ENCODE assay signal across 14 cellular contexts in the genomic region with DNA sequence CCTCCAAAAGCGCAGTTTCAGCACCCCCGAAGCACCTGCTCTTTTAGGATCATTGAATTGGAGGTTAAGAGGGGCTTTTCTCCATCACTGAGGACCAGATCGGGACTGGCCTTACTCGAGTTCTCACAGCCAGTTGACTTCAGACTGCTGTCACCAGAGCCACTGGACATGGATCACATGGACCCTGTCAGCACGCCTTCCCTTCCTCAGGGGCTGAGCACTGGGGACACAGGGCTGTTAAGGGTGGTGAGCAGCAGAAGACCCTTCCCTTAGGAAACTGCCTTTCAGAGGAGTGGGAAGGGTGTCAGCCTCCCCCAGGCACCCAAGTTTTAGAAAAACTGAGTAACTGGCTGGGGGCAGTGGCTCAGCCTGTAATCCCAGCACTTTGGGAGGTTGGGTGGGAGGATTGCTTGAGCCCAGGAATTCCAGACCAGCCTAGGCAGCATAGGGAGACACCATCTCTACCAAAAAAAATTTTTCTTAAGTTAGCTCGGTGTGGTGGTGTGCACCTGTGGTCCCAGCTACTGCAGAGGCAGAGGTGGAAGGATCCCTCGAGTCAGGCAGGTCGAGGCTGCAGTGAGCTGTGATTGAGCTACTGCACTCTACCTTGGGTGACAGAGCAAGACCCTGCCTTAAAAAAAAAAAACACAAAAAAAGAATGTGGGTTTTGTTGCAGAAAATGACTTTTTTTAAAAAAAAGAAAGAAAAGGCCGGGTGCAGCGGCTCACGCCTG. TPM values are rescaled to one million over a fixed set of nuclear protein-coding genes. Genes with fewer than 3 reads are reported as not detected.
A peak's percentile ranks its signal among the peaks of the same experiment; 100 is the strongest.
DNase-seq lines count a peak whose midpoint lies in the region; ATAC-seq and TF ChIP-seq lines count a peak whose summit lies in the region.
"Had no signal": no experiment of that assay in that cellular context is flagged by ENCODE, and none has a peak within 500 bp of the region (broad histone marks: within the 10 kb centered on the region; RNA-seq: fewer than 3 reads in every experiment).

No MANE protein-coding gene starts in this region.

- H3K4me3 Mint-ChIP-seq in activated naive CD8-positive, alpha-beta T cell treated with anti-CD3 and anti-CD28 coated beads, Interleukin-2, amount 50 U/mL, for 24 hours = peak overlapping the region; percentile 21
- H3K4me3 Mint-ChIP-seq in natural killer cell treated with Interleukin-12 subunit alpha and Interleukin-12 subunit beta and Interleukin-15 and Interleukin-18, amount 100 ng/mL, for 72 hours = peak overlapping the region; percentile 76

- H3K27ac ChIP-seq in heart right ventricle = peak overlapping the region in 9 of 10 donors; percentile 34 to 93 (median 84)
- peak overlapping the region; percentile 63 to 67 for H3K27ac ChIP-seq in uterus

- H3K27ac Mint-ChIP-seq in activated naive CD8-positive, alpha-beta T cell treated with anti-CD3 and anti-CD28 coated beads, Interleukin-2, amount 50 U/mL, for 24 hours = no peak overlapping the region
- peak overlapping the region; percentile 81 to 83 for H3K27ac Mint-ChIP-seq in natural killer cell treated with Interleukin-12 subunit alpha and Interleukin-12 subunit beta and Interleukin-15 and Interleukin-18, amount 100 ng/mL, for 72 hours

- no peak for TF ChIP-seq POLR2A in uterus (IDR thresholded peaks at IDR 0.05)

- TF ChIP-seq CTCF in heart right ventricle (IDR thresholded peaks at IDR 0.05) (no peak), uterus (IDR thresholded peaks at IDR 0.05) (no peak)

- 83 to 86% methylated on average over 11 of the region's 11 CpGs for WGBS in heart right ventricle, 2 donors

- peaks cover 0 to 14% (median 0%) of the 10 kb centered on the region in 7 donors for H3K27me3 ChIP-seq in heart right ventricle
- peaks cover 0 to 3% of the 10 kb centered on the region in 2 donors for H3K27me3 ChIP-seq in uterus

- no peak for DNase-seq in heart right ventricle
- DNase-seq in Right ventricle myocardium inferior (ENCODE audit: missing footprints) = no peak
- no peak for DNase-seq in activated naive CD8-positive, alpha-beta T cell treated with anti-CD3 and anti-CD28 coated beads, Interleukin-2, amount 50 U/mL, for 24 hours
- peak; percentile 38 for DNase-seq in natural killer cell treated with Interleukin-12 subunit alpha and Interleukin-12 subunit beta and Interleukin-15 and Interleukin-18, amount 100 ng/mL, for 72 hours (ENCODE audit: low spot score)
- no peak for DNase-seq in uterus
- no peak for DNase-seq in left colon
- DNase-seq in NCI-H1417 (lab: John Stamatoyannopoulos, UW) = no peak
- DNase-seq: amygdala; effector CD8-positive, alpha-beta T cell; NCI-H2171 had no signal

- H3K36me3 ChIP-seq in heart right ventricle (no peaks in the 10 kb centered on the region), uterus (no peaks in the 10 kb centered on the region)
- H3K36me3 ChIP-seq: gastroesophageal sphincter had no signal

- peaks cover 3% of the 10 kb centered on the region for H3K27me3 Mint-ChIP-seq in activated naive CD8-positive, alpha-beta T cell treated with anti-CD3 and anti-CD28 coated beads, Interleukin-2, amount 50 U/mL, for 24 hours
- no peaks in the 10 kb centered on the region for H3K27me3 Mint-ChIP-seq in natural killer cell treated with Interleukin-12 subunit alpha and Interleukin-12 subunit beta and Interleukin-15 and Interleukin-18, amount 100 ng/mL, for 72 hours

- H3K9me3 ChIP-seq in heart right ventricle = no peaks in the 10 kb centered on the region
- H3K9me3 ChIP-seq in uterus = no peaks in the 10 kb centered on the region
- H3K9me3 ChIP-seq: gastroesophageal sphincter had no signal

- no peaks in the 10 kb centered on the region for H3K9me3 Mint-ChIP-seq in activated naive CD8-positive, alpha-beta T cell treated with anti-CD3 and anti-CD28 coated beads, Interleukin-2, amount 50 U/mL, for 24 hours
- H3K9me3 Mint-ChIP-seq in natural killer cell treated with Interleukin-12 subunit alpha and Interleukin-12 subunit beta and Interleukin-15 and Interleukin-18, amount 100 ng/mL, for 72 hours = no peaks in the 10 kb centered on the region

- intact Hi-C loops in heart right ventricle (cut with DNase I) (no loop called here), Right ventricle myocardium inferior (cut with DNase I) (no loop called here), uterus (cut with DNase I; ENCODE audit: low total_unique reads) (no loop called here), left colon (cut with DNase I, micrococcal nuclease) (no loop called here)

- ATAC-seq in heart right ventricle (no peak), Right ventricle myocardium inferior (no peak), left colon (no peak), GM21528 (IDR thresholded peaks at IDR 0.05; ENCODE audit: low FRiP score, unreplicated experiment) (no peak)
- no peak for ATAC-seq in activated naive CD8-positive, alpha-beta T cell treated with anti-CD3 and anti-CD28 coated beads, Interleukin-2, amount 50 U/mL, for 24 hours
- no peak for ATAC-seq in natural killer cell treated with Interleukin-12 subunit alpha and Interleukin-12 subunit beta and Interleukin-15 and Interleukin-18, amount 100 ng/mL, for 72 hours
- ATAC-seq: gastroesophageal sphincter, HCT116 had no signal

- H3K4me3 ChIP-seq in heart right ventricle = peak overlapping the region in 5 of 10 donors; percentile 48 to 65 (median 60)
- H3K4me3 ChIP-seq in uterus = no peak overlapping the region

- peaks cover 2% of the 10 kb centered on the region for H3K36me3 Mint-ChIP-seq in activated naive CD8-positive, alpha-beta T cell treated with anti-CD3 and anti-CD28 coated beads, Interleukin-2, amount 50 U/mL, for 24 hours (ENCODE audit: low read depth)
- H3K36me3 Mint-ChIP-seq in natural killer cell treated with Interleukin-12 subunit alpha and Interleukin-12 subunit beta and Interleukin-15 and Interleukin-18, amount 100 ng/mL, for 72 hours = no peaks in the 10 kb centered on the region

- H3K4me1 ChIP-seq in heart right ventricle (peaks cover 11 to 74% (median 40%) of the 10 kb centered on the region in 9 donors), uterus (peaks cover 0 to 6% of the 10 kb centered on the region in 2 donors)

- peaks cover 74% of the 10 kb centered on the region for H3K4me1 Mint-ChIP-seq in activated naive CD8-positive, alpha-beta T cell treated with anti-CD3 and anti-CD28 coated beads, Interleukin-2, amount 50 U/mL, for 24 hours
- H3K4me1 Mint-ChIP-seq in natural killer cell treated with Interleukin-12 subunit alpha and Interleukin-12 subunit beta and Interleukin-15 and Interleukin-18, amount 100 ng/mL, for 72 hours (ENCODE audit: low read depth in 2 of 2) = peaks cover 58 to 67% of the 10 kb centered on the region in 2 donors

RNA-seq across cellular contexts. Expression of gene FGR, which starts 0.6 kb away (rescaled TPM):
- total RNA-seq in heart right ventricle = 10 to 100 TPM in 1 of 10 donors, 1 to 10 TPM in 9; 1.4 to 11.0 (median 2.4) TPM
- 1 to 10 TPM; 4.8 to 6.9 TPM for polyA plus RNA-seq in heart right ventricle
- 5.1 TPM for total RNA-seq in Right ventricle myocardium inferior
- 10 to 100 TPM; 14.2 to 60.0 TPM for total RNA-seq in natural killer cell treated with Interleukin-12 subunit alpha and Interleukin-12 subunit beta and Interleukin-15 and Interleukin-18, amount 100 ng/mL, for 72 hours
- 10 to 100 TPM in 3 of 4 donors, 1 to 10 TPM in 1; 3.0 to 35.9 (median 18.8) TPM for total RNA-seq in uterus
- 1 to 10 TPM; 1.6 to 2.2 TPM for total RNA-seq in left colon
- total RNA-seq: kidney epithelial cell had no signal

RNA-seq across cellular contexts. Expression of gene AHDC1, which starts 31.6 kb away (rescaled TPM):
- 10 to 100 TPM; 32.2 to 53.1 (median 42.9) TPM for total RNA-seq in heart right ventricle
- polyA plus RNA-seq in heart right ventricle = 10 to 100 TPM; 17.0 to 33.7 TPM
- total RNA-seq in Right ventricle myocardium inferior = 51.2 TPM
- 10 to 100 TPM; 38.8 to 42.9 TPM for total RNA-seq in natural killer cell treated with Interleukin-12 subunit alpha and Interleukin-12 subunit beta and Interleukin-15 and Interleukin-18, amount 100 ng/mL, for 72 hours
- 100 to 1,000 TPM in 1 of 4 donors, 10 to 100 TPM in 3; 11.2 to 179 (median 50.7) TPM for total RNA-seq in uterus
- 10 to 100 TPM; 21.5 to 25.2 TPM for total RNA-seq in left colon

RNA-seq across cellular contexts. Expression of gene IFI6, which starts 36.4 kb away (rescaled TPM):
- 100 to 1,000 TPM in 2 of 10 donors, 10 to 100 TPM in 8; 24.2 to 143 (median 43.7) TPM for total RNA-seq in heart right ventricle
- 10 to 100 TPM; 50.6 to 97.2 TPM for polyA plus RNA-seq in heart right ventricle
- total RNA-seq in Right ventricle myocardium inferior = 34.6 TPM
- total RNA-seq in natural killer cell treated with Interleukin-12 subunit alpha and Interleukin-12 subunit beta and Interleukin-15 and Interleukin-18, amount 100 ng/mL, for 72 hours = 10 to 100 TPM; 42.8 to 45.4 TPM
- 100 to 1,000 TPM in 1 of 4 donors, 10 to 100 TPM in 3; 64.4 to 103 (median 79.5) TPM for total RNA-seq in uterus
- total RNA-seq in left colon = 10 to 100 TPM; 15.7 to 19.6 TPM
